In genomic region chr2:191376981-191377629, GRCh38 we compare ENCODE assay signal across 9 cellular contexts.
DNase-seq lines count a peak whose midpoint lies in the region; ATAC-seq, FAIRE-seq and TF ChIP-seq lines count a peak whose summit lies in the region.
"Had no signal": no experiment of that assay in that cellular context is flagged by ENCODE, and none has a peak within 500 bp of the region (broad histone marks: within the 10 kb centered on the region; RNA-seq: fewer than 3 reads in every experiment).

No MANE protein-coding gene starts in this region.

- TF ChIP-seq CTCF in GM12865 (IDR thresholded peaks at IDR 0.05; ENCODE audit: insufficient read depth, low read depth, low read length, missing control alignments), result no peak

- no peak overlapping the region for H2AK5ac ChIP-seq in mesenchymal stem cell (ENCODE audit: low read length, severe bottlenecking)

- FAIRE-seq in urothelium cell line (lab: Jason Lieb, UNC), result no peak
- FAIRE-seq: TTC549 had no signal

- no peak overlapping the region for H3K4ac ChIP-seq in mesenchymal stem cell (ENCODE audit: low read depth in 1 of 2, low read length in 2 of 2)

- no peak overlapping the region for H3K18ac ChIP-seq in mesenchymal stem cell (ENCODE audit: low read depth in 1 of 2, low read length in 2 of 2)

- H4K8ac ChIP-seq in mesenchymal stem cell (ENCODE audit: low read length), result no peak overlapping the region

- H2BK12ac ChIP-seq in mesenchymal stem cell (ENCODE audit: low read length in 2 of 2), result no peak overlapping the region

- peak; percentile 30 for DNase-seq in GM12865 (ENCODE audit: low read depth)
- peak; percentile 88 for DNase-seq in NOMO-1 treated with DMSO at 0.1 percent for 48 hours (lab: John Stamatoyannopoulos, UW; ENCODE audit: unreplicated experiment)
- peak; percentile 95 for DNase-seq in dermis blood vessel endothelial cell
- peak; percentile 94 for DNase-seq in mesenchymal stem cell
- peak; percentile 88 for DNase-seq in urothelium cell line (ENCODE audit: low spot score)
- no peak for DNase-seq in activated CD8-positive, alpha-beta memory T cell treated with anti-CD3 and anti-CD28 coated beads for 24 hours
- DNase-seq in NK-92 (lab: John Stamatoyannopoulos, UW; ENCODE audit: unreplicated experiment), result no peak

- H3K4me2 ChIP-seq in mesenchymal stem cell (ENCODE audit: low read length, poor library complexity, severe bottlenecking), result no peak overlapping the region

- H3K79me1 ChIP-seq in mesenchymal stem cell (replicated peaks; ENCODE audit: low read length, poor library complexity, severe bottlenecking), result peaks cover 17% of the 10 kb centered on the region

- no peak overlapping the region for H2BK5ac ChIP-seq in mesenchymal stem cell (ENCODE audit: low read depth, low read length, poor library complexity, severe bottlenecking)

- peak; percentile 69 for ATAC-seq in HG02623 (IDR thresholded peaks at IDR 0.05; ENCODE audit: unreplicated experiment)

- peaks cover 7 to 79% of the 10 kb centered on the region in 2 experiments for H3K36me3 ChIP-seq in mesenchymal stem cell (ENCODE audit: control insufficient read depth in 1 of 2, insufficient read depth in 2 of 2, low read depth in 1 of 2, low read length in 2 of 2)

- no peak overlapping the region for H2AFZ ChIP-seq in mesenchymal stem cell (ENCODE audit: low read depth, low read length)

- no peak overlapping the region for H3K23ac ChIP-seq in mesenchymal stem cell (ENCODE audit: low read length in 2 of 2)

- H3K27me3 ChIP-seq in mesenchymal stem cell (ENCODE audit: control insufficient read depth in 1 of 2, insufficient read depth in 1 of 2, low read length in 2 of 2), result no peaks in the 10 kb centered on the region

- H2BK15ac ChIP-seq in mesenchymal stem cell (ENCODE audit: low read depth, poor library complexity, severe bottlenecking), result no peak overlapping the region

- H3K9ac ChIP-seq in mesenchymal stem cell (ENCODE audit: low read length), result peak overlapping the region; percentile 66

- peaks cover 2% of the 10 kb centered on the region for H3K4me1 ChIP-seq in mesenchymal stem cell (ENCODE audit: control insufficient read depth, insufficient read depth, low read depth, low read length)

- H3K4me3 ChIP-seq in GM12865 (ENCODE audit: low read depth, low read length) (no peak overlapping the region), mesenchymal stem cell (ENCODE audit: insufficient read depth in 1 of 2, low read depth in 1 of 2, low read length in 2 of 2) (peak overlapping the region in 1 of 2 experiments; percentile 3)

- no peak overlapping the region for H4K91ac ChIP-seq in mesenchymal stem cell (ENCODE audit: low read length)

- H2BK120ac ChIP-seq in mesenchymal stem cell (ENCODE audit: low read depth, low read length), result no peak overlapping the region

- no peak overlapping the region for H3K14ac ChIP-seq in mesenchymal stem cell (ENCODE audit: low read length in 2 of 2)

- H3K27ac ChIP-seq in mesenchymal stem cell (ENCODE audit: low read length, poor library complexity, severe bottlenecking), result peak overlapping the region; percentile 78

- 81% methylated on average over 1 of the region's 3 CpGs for WGBS in mesenchymal stem cell

- H3K9me3 ChIP-seq in mesenchymal stem cell (ENCODE audit: control insufficient read depth, low read length), result no peaks in the 10 kb centered on the region

Comparison
In these comparisons a context has a peak if more than half of its experiments do, and no peak if none do; other contexts are left out.
1. DNase-seq: peak in GM12865 (single experiment), NOMO-1 treated with DMSO at 0.1 percent for 48 hours (single experiment), dermis blood vessel endothelial cell (single experiment), mesenchymal stem cell (single experiment) and urothelium cell line (single experiment); none in activated CD8-positive, alpha-beta memory T cell treated with anti-CD3 and anti-CD28 coated beads for 24 hours (single experiment) and NK-92 (single experiment).